33 cellular contexts compared by ENCODE assay signal in the genomic region with DNA sequence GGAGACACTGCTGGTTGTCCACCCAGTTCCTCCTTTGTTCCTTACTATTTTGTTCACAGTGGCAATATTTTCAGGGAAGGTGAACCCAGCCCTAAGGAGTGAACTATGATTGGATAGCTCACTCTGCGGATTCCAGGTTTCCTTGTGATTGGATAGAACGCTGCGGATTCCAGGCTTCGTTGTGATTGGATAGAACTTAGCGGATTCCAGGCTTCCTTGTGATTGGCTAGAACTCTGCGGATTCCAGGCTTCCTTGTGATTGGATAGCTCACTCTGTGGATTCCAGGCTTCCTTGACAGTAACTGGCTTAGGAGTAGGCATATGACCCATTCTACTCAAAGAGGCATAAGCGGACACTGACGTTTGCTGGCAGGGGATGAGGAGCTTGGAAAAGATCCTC.
"Had no signal": no experiment of that assay in that cellular context is flagged by ENCODE, and none has a peak within 500 bp of the region (broad histone marks: within the 10 kb centered on the region; RNA-seq: fewer than 3 reads in every experiment).

No MANE protein-coding gene starts in this region.

- H3K9me3 Mint-ChIP-seq: activated CD4-positive, alpha-beta memory T cell treated with anti-CD3 and anti-CD28 coated beads, Interleukin-2, amount 10 ng/mL, durations not matched to agents 7 days and 5 days; activated CD4-positive, alpha-beta T cell treated with anti-CD3 and anti-CD28 coated beads, Interleukin-2, amount 10 ng/mL, durations not matched to agents 7 days and 5 days; activated naive CD4-positive, alpha-beta T cell treated with anti-CD3 and anti-CD28 coated beads, Interleukin-2, amount 10 ng/mL, durations not matched to agents 7 days and 5 days; activated naive CD4-positive, alpha-beta T cell treated with anti-CD3 and anti-CD28 coated beads, Interleukin-2, amount 50 U/mL, for 72 hours; activated naive CD8-positive, alpha-beta T cell treated with anti-CD3 and anti-CD28 coated beads, Interleukin-2, amount 10 ng/mL, durations not matched to agents 7 days and 5 days; activated T-cell treated with anti-CD3 and anti-CD28 coated beads, Interleukin-2, amount 50 U/mL, for 24 hours; activated T-cell treated with anti-CD3 and anti-CD28 coated beads, Interleukin-2, amount 50 U/mL, for 72 hours; central memory CD8-positive, alpha-beta T cell; effector memory CD8-positive, alpha-beta T cell; T-helper 2 cell treated with Interferon-gamma antibody and Interleukin-4, amounts not matched to agents 5 μg/mL and 100 μg/mL, for 36 hours had no signal

- ATAC-seq: activated CD4-positive, alpha-beta T cell treated with anti-CD3 and anti-CD28 coated beads for 36 hours; activated naive CD4-positive, alpha-beta T cell treated with anti-CD3 and anti-CD28 coated beads, Interleukin-2, amount 50 U/mL, for 72 hours; activated T-cell treated with anti-CD3 and anti-CD28 coated beads, Interleukin-2, amount 50 U/mL, for 72 hours; effector memory CD8-positive, alpha-beta T cell; foreskin keratinocyte; gastrocnemius medialis; heart right ventricle; T-helper 17 cell had no signal

- H3K9me3 ChIP-seq: esophagus muscularis mucosa, gastrocnemius medialis, heart right ventricle had no signal

- H3K4me1 Mint-ChIP-seq: central memory CD8-positive, alpha-beta T cell; T-helper 17 cell had no signal

- H3K4me1 ChIP-seq: esophagus muscularis mucosa, foreskin keratinocyte, gastrocnemius medialis had no signal

- DNase-seq: activated CD4-positive, alpha-beta memory T cell treated with anti-CD3 and anti-CD28 coated beads, Interleukin-2, amount 10 ng/mL, durations not matched to agents 7 days and 5 days; activated CD4-positive, alpha-beta T cell treated with anti-CD3 and anti-CD28 coated beads for 36 hours; activated CD4-positive, alpha-beta T cell treated with anti-CD3 and anti-CD28 coated beads, Interleukin-2, amount 10 ng/mL, durations not matched to agents 7 days and 5 days; activated CD4-positive, alpha-beta T cell treated with anti-CD3 and anti-CD28 coated beads, Interleukin-2, amount 50 U/mL, for 4 hours; activated CD4-positive, CD25-positive, alpha-beta regulatory T cell; activated CD4-positive, CD25-positive, alpha-beta regulatory T cell treated with anti-CD3 and anti-CD28 coated beads, Interleukin-2, amount 50 U/mL, for 72 hours; activated CD8-positive, alpha-beta memory T cell treated with anti-CD3 and anti-CD28 coated beads, Interleukin-2, amount 50 U/mL, for 48 hours; activated gamma-delta T cell; activated naive CD4-positive, alpha-beta T cell; activated naive CD4-positive, alpha-beta T cell treated with anti-CD3 and anti-CD28 coated beads, Interleukin-2, amount 10 ng/mL, durations not matched to agents 7 days and 5 days; activated naive CD8-positive, alpha-beta T cell treated with anti-CD3 and anti-CD28 coated beads, Interleukin-2, amount 10 ng/mL, durations not matched to agents 7 days and 5 days; activated T-cell treated with anti-CD3 and anti-CD28 coated beads for 4 hours; activated T-cell treated with anti-CD3 and anti-CD28 coated beads, Interleukin-2, amount 50 U/mL, for 24 hours; activated T-cell treated with anti-CD3 and anti-CD28 coated beads, Interleukin-2, amount 50 U/mL, for 72 hours; brain microvascular endothelial cell; dermis blood vessel endothelial cell; effector CD4-positive, alpha-beta T cell; effector memory CD8-positive, alpha-beta T cell; erythroblast; foreskin keratinocyte; gastrocnemius medialis; heart right ventricle; T-helper 1 cell; T-helper 17 cell; T1000; WERI-Rb-1 had no signal

- H3K27ac Mint-ChIP-seq: activated CD4-positive, alpha-beta memory T cell treated with anti-CD3 and anti-CD28 coated beads, Interleukin-2, amount 10 ng/mL, durations not matched to agents 7 days and 5 days; activated CD4-positive, alpha-beta T cell treated with anti-CD3 and anti-CD28 coated beads for 36 hours; activated CD4-positive, alpha-beta T cell treated with anti-CD3 and anti-CD28 coated beads, Interleukin-2, amount 10 ng/mL, durations not matched to agents 7 days and 5 days; activated naive CD4-positive, alpha-beta T cell treated with anti-CD3 and anti-CD28 coated beads, Interleukin-2, amount 10 ng/mL, durations not matched to agents 7 days and 5 days; activated naive CD4-positive, alpha-beta T cell treated with anti-CD3 and anti-CD28 coated beads, Interleukin-2, amount 50 U/mL, for 72 hours; activated naive CD8-positive, alpha-beta T cell treated with anti-CD3 and anti-CD28 coated beads, Interleukin-2, amount 10 ng/mL, durations not matched to agents 7 days and 5 days; activated T-cell treated with anti-CD3 and anti-CD28 coated beads, Interleukin-2, amount 50 U/mL, for 24 hours; activated T-cell treated with anti-CD3 and anti-CD28 coated beads, Interleukin-2, amount 50 U/mL, for 72 hours; effector memory CD8-positive, alpha-beta T cell; T-helper 17 cell; T-helper 2 cell treated with Interferon-gamma antibody and Interleukin-4, amounts not matched to agents 5 μg/mL and 100 μg/mL, for 36 hours had no signal

- H3K4me3 ChIP-seq: coronary artery, esophagus muscularis mucosa, gastrocnemius medialis, heart right ventricle had no signal

- FAIRE-seq: astrocyte, bronchial epithelial cell had no signal

- H3K27me3 Mint-ChIP-seq: activated CD4-positive, alpha-beta T cell treated with anti-CD3 and anti-CD28 coated beads for 36 hours; activated CD4-positive, alpha-beta T cell treated with anti-CD3 and anti-CD28 coated beads, Interleukin-2, amount 10 ng/mL, durations not matched to agents 7 days and 5 days; activated naive CD8-positive, alpha-beta T cell treated with anti-CD3 and anti-CD28 coated beads, Interleukin-2, amount 10 ng/mL, durations not matched to agents 7 days and 5 days; activated T-cell treated with anti-CD3 and anti-CD28 coated beads, Interleukin-2, amount 50 U/mL, for 24 hours; central memory CD8-positive, alpha-beta T cell; effector memory CD8-positive, alpha-beta T cell; T-helper 17 cell had no signal

- H3K36me3 ChIP-seq: brain microvascular endothelial cell, esophagus muscularis mucosa, gastrocnemius medialis, heart right ventricle, WERI-Rb-1 had no signal

- H3K27me3 ChIP-seq: brain microvascular endothelial cell, foreskin keratinocyte, gastrocnemius medialis had no signal

- H3K36me3 Mint-ChIP-seq: activated naive CD4-positive, alpha-beta T cell treated with anti-CD3 and anti-CD28 coated beads, Interleukin-2, amount 10 ng/mL, durations not matched to agents 7 days and 5 days; activated naive CD4-positive, alpha-beta T cell treated with anti-CD3 and anti-CD28 coated beads, Interleukin-2, amount 50 U/mL, for 72 hours had no signal

- H3K4me3 Mint-ChIP-seq: activated CD4-positive, alpha-beta memory T cell treated with anti-CD3 and anti-CD28 coated beads, Interleukin-2, amount 10 ng/mL, durations not matched to agents 7 days and 5 days; activated CD4-positive, alpha-beta T cell treated with anti-CD3 and anti-CD28 coated beads for 36 hours; activated CD4-positive, alpha-beta T cell treated with anti-CD3 and anti-CD28 coated beads, Interleukin-2, amount 10 ng/mL, durations not matched to agents 7 days and 5 days; activated naive CD4-positive, alpha-beta T cell treated with anti-CD3 and anti-CD28 coated beads, Interleukin-2, amount 10 ng/mL, durations not matched to agents 7 days and 5 days; activated naive CD8-positive, alpha-beta T cell treated with anti-CD3 and anti-CD28 coated beads, Interleukin-2, amount 10 ng/mL, durations not matched to agents 7 days and 5 days; activated T-cell treated with anti-CD3 and anti-CD28 coated beads, Interleukin-2, amount 50 U/mL, for 24 hours; activated T-cell treated with anti-CD3 and anti-CD28 coated beads, Interleukin-2, amount 50 U/mL, for 72 hours; central memory CD8-positive, alpha-beta T cell; effector memory CD8-positive, alpha-beta T cell; T-helper 17 cell; T-helper 2 cell treated with Interferon-gamma antibody and Interleukin-4, amounts not matched to agents 5 μg/mL and 100 μg/mL, for 36 hours had no signal

- H3K27ac ChIP-seq: brain microvascular endothelial cell, coronary artery, esophagus muscularis mucosa, foreskin keratinocyte, gastrocnemius medialis, heart right ventricle, WERI-Rb-1 had no signal
